In genomic region chr1:53889304-53890298, GRCh38 we compare ENCODE assay signal across 8 cellular contexts. TPM values are rescaled to one million over a fixed set of nuclear protein-coding genes. Genes with fewer than 3 reads are reported as not detected.
A peak's percentile ranks its signal among the peaks of the same experiment; 100 is the strongest.
DNase-seq lines count a peak whose midpoint lies in the region; ATAC-seq lines count a peak whose summit lies in the region.

Gene YIPF1, minus strand, starts transcription at chr1:53889797. Its CDS starts 860 bp downstream, at chr1:53888937.

- DNase-seq in AG08395 (ENCODE audit: low spot score) (peak; percentile 96), NCI-H2196 treated with DMSO at 0.1 percent for 48 hours (lab: John Stamatoyannopoulos, UW; ENCODE audit: unreplicated experiment) (peak; percentile 84), caudate nucleus (lab: John Stamatoyannopoulos, UW) (peak; percentile 12 to 97 (median 86)), immature natural killer cell (peak; percentile 82 to 86 (median 83)), smooth muscle cell of the brain vasculature (ENCODE audit: low read depth, low spot score) (peak; percentile 74)
- DNase-seq in activated CD4-positive, CD25-positive, alpha-beta regulatory T cell (lab: John Stamatoyannopoulos, UW), result peak; percentile 61 to 79 (median 70)

- peak within 1 kb of the TSS; percentile 91 to 98 (median 96) for H3K4me3 Mint-ChIP-seq in immature natural killer cell

- H3K9me3 Mint-ChIP-seq in immature natural killer cell, result no peaks in the 10 kb centered on the region

- ATAC-seq in GM18873 (IDR thresholded peaks at IDR 0.05; ENCODE audit: low FRiP score, unreplicated experiment) (peak; percentile 82), HG03135 (IDR thresholded peaks at IDR 0.05; ENCODE audit: unreplicated experiment) (peak; percentile 91)

- peak within 1 kb of the TSS; percentile 90 to 95 (median 92) for H3K27ac Mint-ChIP-seq in immature natural killer cell

- H3K27ac ChIP-seq in caudate nucleus (ENCODE audit: low read depth, low read length), result peak within 1 kb of the TSS; percentile 64

- H3K4me1 Mint-ChIP-seq in immature natural killer cell, result peaks cover 35 to 49% of the 10 kb centered on the region in 2 donors

- H3K27me3 Mint-ChIP-seq in immature natural killer cell (ENCODE audit: low read depth in 3 of 3), result no peaks in the 10 kb centered on the region

- H3K36me3 Mint-ChIP-seq in immature natural killer cell, result peaks cover 3 to 11% (median 10%) of the 10 kb centered on the region in 3 donors

RNA-seq across cellular contexts. Expression of gene YIPF1, which starts in this region (rescaled TPM):
- polyA plus RNA-seq in immature natural killer cell, result 10 to 100 TPM; 28.7 to 35.7 (median 29.4) TPM

Comparison
In these comparisons a context has a peak if more than half of its experiments do, and no peak if none do; other contexts are left out.
1. Peak in every context shown above with its lines: DNase-seq, ATAC-seq and H3K27ac ChIP-seq.